Comparison of ENCODE assay signal across 7 cellular contexts in genomic region chr1:202144510-202145324, GRCh38. TPM values are rescaled to one million over a fixed set of nuclear protein-coding genes. Genes with fewer than 3 reads are reported as not detected.
DNase-seq lines count a peak whose midpoint lies in the region; TF ChIP-seq lines count a peak whose summit lies in the region.

Gene ARL8A (minus strand): TSS chr1:202144737. CDS start chr1:202144572, 165 bp downstream.

- H3K27me3 Mint-ChIP-seq in HFFc6 (ENCODE audit: insufficient read depth) = peaks cover 11% of the 10 kb centered on the region

- in situ Hi-C loops in GM13977 (cut with MboI; ENCODE audit: low pct_unique_long_range_greater_than_20kb, low sequenced_read_pairs, unreplicated experiment) = no loop called here

- peak within 1 kb of the TSS; percentile 90 for H3K4me3 Mint-ChIP-seq in HFFc6

- DNase-seq in GM13977 (ENCODE audit: low spot score) = peak; percentile 92
- peak; percentile 24 for DNase-seq in HFFc6
- DNase-seq in NCI-H128 (lab: John Stamatoyannopoulos, UW; ENCODE audit: unreplicated experiment) = peak; percentile 65
- DNase-seq in activated CD4-positive, alpha-beta T cell treated with anti-CD3 and anti-CD28 coated beads for 1 hour = peak; percentile 50
- peak; percentile 44 to 67 for DNase-seq in stimulated activated CD4-positive, alpha-beta T cell treated with anti-CD3 and anti-CD28 coated beads, Interleukin-1b, Interleukin-23, amount 100 ng/mL, for 4 hours (ENCODE audit: low read depth in 2 of 2)

- H3K4me1 Mint-ChIP-seq in HFFc6 (ENCODE audit: low read depth) = peaks cover 19% of the 10 kb centered on the region

- H3K27ac Mint-ChIP-seq in HFFc6 = peak within 1 kb of the TSS; percentile 72

- no peaks in the 10 kb centered on the region for H3K36me3 Mint-ChIP-seq in HFFc6 (ENCODE audit: low read depth)

- peak within 1 kb of the TSS; percentile 89 for H3K27ac ChIP-seq in cingulate gyrus (ENCODE audit: low read depth, low read length)
- peak within 1 kb of the TSS; percentile 94 for H3K27ac ChIP-seq in layer of hippocampus (ENCODE audit: low read depth, low read length)

- TF ChIP-seq CTCF in GM13977 (IDR thresholded peaks at IDR 0.05; ENCODE audit: extremely low read depth, insufficient read depth, missing control alignments) = no peak
- no peak for TF ChIP-seq CTCF in HFFc6 (IDR thresholded peaks at IDR 0.05)

- no peaks in the 10 kb centered on the region for H3K9me3 Mint-ChIP-seq in HFFc6

- no peaks in the 10 kb centered on the region for H3K27me3 ChIP-seq in layer of hippocampus (ENCODE audit: control insufficient read depth, insufficient read depth, low read length)

RNA-seq across cellular contexts. Expression of gene ARL8A, which starts in this region (rescaled TPM):
- total RNA-seq in HFFc6 (2021; fragmentation: NEBNext Ultra II Directional; extraction: Animal tissue kit (Norgen Biotek cat#: 25700)) = 10 to 100 TPM; 44.6 to 60.7 (median 48.6) TPM

Comparison
In these comparisons a context has a peak if more than half of its experiments do, and no peak if none do; other contexts are left out.
1. Peak in every context shown above with its lines: DNase-seq and H3K27ac ChIP-seq.
2. DNase-seq: peak in every context shown above with its lines; median percentile 92 in GM13977; 65 in NCI-H128; 56 in stimulated activated CD4-positive, alpha-beta T cell treated with anti-CD3 and anti-CD28 coated beads, Interleukin-1b, Interleukin-23, amount 100 ng/mL, for 4 hours; 50 in activated CD4-positive, alpha-beta T cell treated with anti-CD3 and anti-CD28 coated beads for 1 hour; 24 in HFFc6.